In the genomic region with DNA sequence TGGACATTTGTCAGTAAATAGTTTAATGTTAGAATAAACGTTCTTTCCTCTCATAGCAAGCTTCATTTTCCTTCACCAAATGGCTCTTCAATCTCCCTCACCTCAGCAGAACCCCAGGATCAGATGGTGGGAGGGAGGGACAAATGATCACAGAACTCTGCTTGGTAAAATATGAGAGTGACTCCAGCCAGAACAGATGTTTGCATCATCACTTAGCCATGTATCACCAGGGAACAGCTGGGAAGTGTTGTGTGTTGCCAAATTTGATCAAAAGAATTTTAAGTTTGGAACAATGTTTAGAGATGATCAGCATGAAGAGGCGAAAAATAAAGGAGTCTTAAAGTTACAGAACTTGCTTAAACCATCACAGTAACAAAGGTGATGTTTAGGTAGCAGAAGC, we compare ENCODE assay signal across 33 cellular contexts.
DNase-seq lines count a peak whose midpoint lies in the region; ATAC-seq and TF ChIP-seq lines count a peak whose summit lies in the region.
"Had no signal": no experiment of that assay in that cellular context is flagged by ENCODE, and none has a peak within 500 bp of the region (broad histone marks: within the 10 kb centered on the region; RNA-seq: fewer than 3 reads in every experiment).

No MANE protein-coding gene starts in this region.

- H3K4me1 Mint-ChIP-seq in activated naive CD4-positive, alpha-beta T cell treated with anti-CD3 and anti-CD28 coated beads, Interleukin-2, amount 50 U/mL, for 24 hours = no peaks in the 10 kb centered on the region
- H3K4me1 Mint-ChIP-seq in activated naive CD4-positive, alpha-beta T cell treated with anti-CD3 and anti-CD28 coated beads for 36 hours (ENCODE audit: low read depth) = no peaks in the 10 kb centered on the region
- H3K4me1 Mint-ChIP-seq: memory B cell; stimulated activated naive CD8-positive, alpha-beta T cell treated with anti-CD3 and anti-CD28 coated beads, Interleukin-15, amount 100 ng/mL, for 72 hours had no signal

- H3K27me3 Mint-ChIP-seq in activated naive CD4-positive, alpha-beta T cell treated with anti-CD3 and anti-CD28 coated beads, Interleukin-2, amount 50 U/mL, for 24 hours = no peaks in the 10 kb centered on the region
- H3K27me3 Mint-ChIP-seq in activated naive CD4-positive, alpha-beta T cell treated with anti-CD3 and anti-CD28 coated beads for 36 hours (ENCODE audit: low read depth) = no peaks in the 10 kb centered on the region
- H3K27me3 Mint-ChIP-seq: CD4-positive, alpha-beta T cell; stimulated activated naive CD8-positive, alpha-beta T cell treated with anti-CD3 and anti-CD28 coated beads, Interleukin-15, amount 100 ng/mL, for 72 hours had no signal

- H3K4me3 Mint-ChIP-seq in activated naive CD4-positive, alpha-beta T cell treated with anti-CD3 and anti-CD28 coated beads, Interleukin-2, amount 50 U/mL, for 24 hours = no peak overlapping the region
- H3K4me3 Mint-ChIP-seq in activated naive CD4-positive, alpha-beta T cell treated with anti-CD3 and anti-CD28 coated beads for 36 hours = no peak overlapping the region
- H3K4me3 Mint-ChIP-seq: CD4-positive, alpha-beta T cell; memory B cell; stimulated activated naive CD8-positive, alpha-beta T cell treated with anti-CD3 and anti-CD28 coated beads, Interleukin-15, amount 100 ng/mL, for 72 hours; T-helper 2 cell treated with Interferon-gamma antibody and Interleukin-4, amounts not matched to agents 5 μg/mL and 100 μg/mL, for 36 hours had no signal

- no peaks in the 10 kb centered on the region for H3K9me3 ChIP-seq in SJCRH30 (replicated peaks)
- H3K9me3 ChIP-seq: breast epithelium, pancreas, thoracic aorta had no signal

- CTCF ChIA-PET in activated naive CD4-positive, alpha-beta T cell treated with anti-CD3 and anti-CD28 coated beads for 36 hours (lab: Charles Lee) = interaction anchor here (0.8 kb wide), 1 partner anchor 88 kb away, joined by 3 read pairs; no protein-coding TSS in a partner anchor

- H3K4me3 ChIP-seq in SJCRH30 = no peak overlapping the region
- no peak overlapping the region for H3K4me3 ChIP-seq in foreskin fibroblast (ENCODE audit: low read depth in 1 of 2, low read length in 2 of 2)
- no peak overlapping the region for H3K4me3 ChIP-seq in skeletal muscle cell (ENCODE audit: low read depth, low read length)
- H3K4me3 ChIP-seq: breast epithelium, pancreas, thoracic aorta had no signal

- H3K27ac Mint-ChIP-seq in activated naive CD4-positive, alpha-beta T cell treated with anti-CD3 and anti-CD28 coated beads, Interleukin-2, amount 50 U/mL, for 24 hours = peak overlapping the region; percentile 6
- no peak overlapping the region for H3K27ac Mint-ChIP-seq in activated naive CD4-positive, alpha-beta T cell treated with anti-CD3 and anti-CD28 coated beads for 36 hours
- H3K27ac Mint-ChIP-seq: activated naive CD4-positive, alpha-beta T cell treated with anti-CD3 and anti-CD28 coated beads, Interleukin-2, amount 50 U/mL, for 72 hours; activated T-helper 2 cell treated with anti-CD3 and anti-CD28 coated beads, Interferon-gamma antibody, Interleukin-2, Interleukin-4, amounts not matched to agents 10 μg/mL and 5 μg/mL and 100 μg/mL, durations not matched to agents 14 hours and 24 hours and 36 hours; CD4-positive, alpha-beta T cell; memory B cell; stimulated activated naive CD8-positive, alpha-beta T cell treated with anti-CD3 and anti-CD28 coated beads, Interleukin-15, amount 100 ng/mL, for 72 hours; T-helper 2 cell treated with Interferon-gamma antibody and Interleukin-4, amounts not matched to agents 5 μg/mL and 100 μg/mL, for 36 hours had no signal

- no peak overlapping the region for H3K27ac ChIP-seq in SJCRH30
- H3K27ac ChIP-seq: breast epithelium, foreskin keratinocyte, KMS-11, pancreas, thoracic aorta, VCaP had no signal

- H3K27me3 ChIP-seq in SJCRH30 = no peaks in the 10 kb centered on the region
- H3K27me3 ChIP-seq: breast epithelium, foreskin keratinocyte, pancreas had no signal

- H3K36me3 Mint-ChIP-seq in activated naive CD4-positive, alpha-beta T cell treated with anti-CD3 and anti-CD28 coated beads, Interleukin-2, amount 50 U/mL, for 24 hours = peaks cover 3% of the 10 kb centered on the region
- no peaks in the 10 kb centered on the region for H3K36me3 Mint-ChIP-seq in activated naive CD4-positive, alpha-beta T cell treated with anti-CD3 and anti-CD28 coated beads for 36 hours (ENCODE audit: low read depth)

- no peak for TF ChIP-seq CTCF in foreskin fibroblast (IDR thresholded peaks at IDR 0.05; ENCODE audit: low read depth, low read length)

- H3K36me3 ChIP-seq in SJCRH30 = no peaks in the 10 kb centered on the region
- H3K36me3 ChIP-seq: breast epithelium, pancreas, thoracic aorta had no signal

- intact Hi-C loops in activated naive CD4-positive, alpha-beta T cell treated with anti-CD3 and anti-CD28 coated beads for 36 hours (cut with micrococcal nuclease) = no loop called here

- ATAC-seq in HG02610 (IDR thresholded peaks at IDR 0.05; ENCODE audit: unreplicated experiment) = no peak
- no peak for ATAC-seq in left lobe of liver
- ATAC-seq: activated naive CD4-positive, alpha-beta T cell treated with anti-CD3 and anti-CD28 coated beads, Interleukin-2, amount 50 U/mL, for 72 hours; foreskin keratinocyte; pancreas; PC-3; stimulated activated naive CD8-positive, alpha-beta T cell treated with anti-CD3 and anti-CD28 coated beads, Interleukin-15, amount 100 ng/mL, for 72 hours had no signal

- H3K9me3 Mint-ChIP-seq in activated naive CD4-positive, alpha-beta T cell treated with anti-CD3 and anti-CD28 coated beads, Interleukin-2, amount 50 U/mL, for 24 hours = no peaks in the 10 kb centered on the region
- no peaks in the 10 kb centered on the region for H3K9me3 Mint-ChIP-seq in activated naive CD4-positive, alpha-beta T cell treated with anti-CD3 and anti-CD28 coated beads for 36 hours
- H3K9me3 Mint-ChIP-seq: activated T-helper 2 cell treated with anti-CD3 and anti-CD28 coated beads, Interferon-gamma antibody, Interleukin-2, Interleukin-4, amounts not matched to agents 10 μg/mL and 5 μg/mL and 100 μg/mL, durations not matched to agents 14 hours and 24 hours and 36 hours; CD4-positive, alpha-beta T cell; memory B cell; T-helper 2 cell treated with Interferon-gamma antibody and Interleukin-4, amounts not matched to agents 5 μg/mL and 100 μg/mL, for 36 hours had no signal

- no peak for DNase-seq in activated naive CD4-positive, alpha-beta T cell treated with anti-CD3 and anti-CD28 coated beads for 36 hours
- DNase-seq in SJCRH30 (peak; percentile 26 to 60), foreskin fibroblast (peak; percentile 70 to 84), skeletal muscle cell (ENCODE audit: low read depth) (peak; percentile 54), RKO (ENCODE audit: low spot score) (no peak), left lobe of liver (ENCODE audit: low spot score) (no peak)
- DNase-seq: activated CD4-positive, alpha-beta T cell treated with anti-CD3 and anti-CD28 coated beads for 4 hours; activated CD8-positive, alpha-beta memory T cell treated with anti-CD3 and anti-CD28 coated beads for 24 hours; activated T-cell treated with anti-CD3 and anti-CD28 coated beads for 4 hours; CD4-positive, alpha-beta T cell; effector CD4-positive, alpha-beta T cell; foreskin keratinocyte; H7; MM.1S; NCI-H1417; NCI-H2029; NCI-H526 treated with DMSO at 0.1 percent for 48 hours; NK-92 treated with Interleukin-12 subunit alpha and Interleukin-12 subunit beta, amount 100 ng/mL, for 24 hours; pancreas; PC-3; retina; SHP77 treated with DMSO at 0.1 percent for 48 hours; stimulated activated naive CD8-positive, alpha-beta T cell treated with anti-CD3 and anti-CD28 coated beads, Interleukin-15, amount 100 ng/mL, for 72 hours had no signal

- peaks cover 13% of the 10 kb centered on the region for H3K4me1 ChIP-seq in SJCRH30
- H3K4me1 ChIP-seq: breast epithelium, foreskin keratinocyte had no signal

Comparison
In these comparisons a context has a peak if more than half of its experiments do, and no peak if none do; other contexts are left out.
1. DNase-seq: peak in SJCRH30 (2 of 2), foreskin fibroblast (2 of 2) and skeletal muscle cell (single experiment); none in activated naive CD4-positive, alpha-beta T cell treated with anti-CD3 and anti-CD28 coated beads for 36 hours (single experiment), RKO (single experiment) and left lobe of liver (single experiment).